16 cellular contexts compared by ENCODE assay signal in the genomic region with DNA sequence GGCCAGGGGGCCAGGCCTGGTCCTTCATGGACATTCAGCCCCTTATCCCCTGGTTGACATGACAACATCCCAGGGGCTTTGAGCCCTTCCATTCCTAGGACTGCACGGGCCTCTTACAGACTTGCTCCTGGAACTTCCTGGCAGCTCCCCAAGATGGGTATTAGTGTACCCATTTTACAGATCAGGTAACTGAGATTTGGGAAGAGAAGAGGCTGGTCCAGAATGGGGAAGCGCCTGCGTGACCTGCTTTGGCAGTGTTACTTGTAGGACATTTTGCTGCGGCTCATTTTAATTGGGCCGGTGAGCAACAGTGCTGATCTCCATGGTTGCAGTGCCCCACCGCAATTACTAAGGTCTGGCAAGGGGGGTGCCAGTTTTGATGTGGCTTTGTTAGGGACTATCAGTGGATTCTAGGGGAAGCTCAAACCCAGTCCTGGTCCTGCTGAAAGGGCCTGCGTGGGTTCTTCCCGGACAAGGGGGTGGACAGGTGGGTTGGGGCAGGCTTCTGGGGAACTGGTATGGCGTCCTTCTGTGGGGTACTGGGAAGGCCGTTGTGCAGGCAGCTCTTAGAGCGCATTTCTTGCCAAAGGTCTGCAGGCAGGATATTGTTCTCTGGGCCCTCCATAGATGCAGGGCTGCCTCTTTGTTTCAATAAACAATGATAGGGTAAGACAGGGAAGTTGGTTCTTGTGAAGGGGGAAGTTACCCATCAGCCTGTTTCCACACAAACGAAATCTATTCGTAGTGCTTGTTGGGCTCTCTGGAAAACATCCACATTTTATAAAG.
DNase-seq lines count a peak whose midpoint lies in the region; ATAC-seq, FAIRE-seq and TF ChIP-seq lines count a peak whose summit lies in the region.
"Had no signal": no experiment of that assay in that cellular context is flagged by ENCODE, and none has a peak within 500 bp of the region (broad histone marks: within the 10 kb centered on the region; RNA-seq: fewer than 3 reads in every experiment).

No MANE protein-coding gene starts in this region.

- H3K27me3 ChIP-seq in IMR-90 (ENCODE audit: control insufficient read depth, insufficient read depth, low read length) (no peaks in the 10 kb centered on the region), left lung (no peaks in the 10 kb centered on the region), skeletal muscle tissue (ENCODE audit: control insufficient read depth in 3 of 3, insufficient read depth in 3 of 3, low read length in 3 of 3) (no peaks in the 10 kb centered on the region), BE2C (no peaks in the 10 kb centered on the region), small intestine (ENCODE audit: control insufficient read depth in 2 of 2, insufficient read depth in 2 of 2, low read length in 2 of 2) (no peaks in the 10 kb centered on the region)

- H3K4me3 ChIP-seq in IMR-90 (ENCODE audit: insufficient read depth, low read depth, low read length) (no peak overlapping the region), left lung (no peak overlapping the region), skeletal muscle tissue (ENCODE audit: low read length in 3 of 3) (no peak overlapping the region), BE2C (ENCODE audit: low read depth, low read length) (no peak overlapping the region), small intestine (ENCODE audit: low read depth in 1 of 2, low read length in 2 of 2) (no peak overlapping the region)

- H3K9me3 ChIP-seq in IMR-90 (ENCODE audit: control insufficient read depth, insufficient read depth, low read length) = no peaks in the 10 kb centered on the region
- no peaks in the 10 kb centered on the region for H3K9me3 ChIP-seq in left lung
- H3K9me3 ChIP-seq in skeletal muscle tissue (ENCODE audit: control insufficient read depth in 3 of 3, low read length in 3 of 3) = no peaks in the 10 kb centered on the region
- H3K9me3 ChIP-seq in BE2C = no peaks in the 10 kb centered on the region
- H3K9me3 ChIP-seq in small intestine (ENCODE audit: control insufficient read depth, low read depth) = no peaks in the 10 kb centered on the region

- no peak overlapping the region for H3K23ac ChIP-seq in IMR-90 (ENCODE audit: low read depth, low read length)

- H3K27ac ChIP-seq in IMR-90 (ENCODE audit: insufficient read depth, low read length) (0 out of 2 replicates have a peak overlapping the region, but pooled peaks have one; percentile 8), left lung (peak overlapping the region; percentile 9 to 85), skeletal muscle tissue (ENCODE audit: low read depth, low read length) (peak overlapping the region; percentile 28), small intestine (ENCODE audit: low read depth in 1 of 2, low read length in 1 of 2) (peak overlapping the region in 1 of 2 donors; percentile 17)
- H3K27ac ChIP-seq: C4-2B had no signal

- no peak overlapping the region for H2AFZ ChIP-seq in IMR-90 (replicated peaks; ENCODE audit: low read length, poor library complexity)

- peaks cover 10% of the 10 kb centered on the region for H4K20me1 ChIP-seq in IMR-90 (ENCODE audit: insufficient read depth, low read length)

- no peak overlapping the region for H2BK5ac ChIP-seq in IMR-90 (ENCODE audit: low read depth, low read length, poor library complexity, severe bottlenecking)

- H3K9me3 Mint-ChIP-seq in activated B cell treated with CpG ODN at 0.5 μM for 24 hours = no peaks in the 10 kb centered on the region
- H3K9me3 Mint-ChIP-seq: T-helper 2 cell treated with Interferon-gamma antibody and Interleukin-4, amounts not matched to agents 5 μg/mL and 100 μg/mL, for 36 hours had no signal

- dilution Hi-C loops in IMR-90 (cut with HindIII; ENCODE audit: low sequenced_read_pairs, unreplicated experiment) = no loop called here

- peak overlapping the region; percentile 0 to 23; a peak in 1 of 4 replicates for H4K8ac ChIP-seq in IMR-90 (ENCODE audit: low read depth in 2 of 2, low read length in 2 of 2)

- H3K36me3 ChIP-seq in IMR-90 (ENCODE audit: control insufficient read depth, insufficient read depth, low read length) (peaks cover 30% of the 10 kb centered on the region), left lung (peaks cover 0 to 3% of the 10 kb centered on the region in 2 donors), skeletal muscle tissue (ENCODE audit: control insufficient read depth in 3 of 3, insufficient read depth in 3 of 3, low read length in 3 of 3) (peaks cover 0 to 1% (median 0%) of the 10 kb centered on the region in 3 donors), BE2C (no peaks in the 10 kb centered on the region), small intestine (ENCODE audit: control insufficient read depth in 2 of 2, insufficient read depth in 2 of 2, low read length in 2 of 2) (no peaks in the 10 kb centered on the region)

- peaks cover 34% of the 10 kb centered on the region for H3K4me1 Mint-ChIP-seq in activated B cell treated with CpG ODN at 0.5 μM for 24 hours

- no peak for TF ChIP-seq POLR2A in IMR-90 (IDR thresholded peaks at IDR 0.05; ENCODE audit: low read depth, low read length)

- peaks cover 26% of the 10 kb centered on the region for H3K36me3 Mint-ChIP-seq in activated B cell treated with CpG ODN at 0.5 μM for 24 hours (ENCODE audit: low read depth)
- H3K36me3 Mint-ChIP-seq: brain had no signal

- no peak overlapping the region for H3K14ac ChIP-seq in IMR-90 (replicated peaks; ENCODE audit: low read depth, low read length)

- DNase-seq in IMR-90 = no peak
- no peak for DNase-seq in activated B cell treated with CpG ODN at 0.5 μM for 24 hours
- DNase-seq in left lung = peak in 1 of 2 donors; percentile 37
- no peak for DNase-seq in BE2C
- DNase-seq in small intestine = no peak
- DNase-seq: activated gamma-delta T cell; NCI-H2227 treated with DMSO at 0.1 percent for 48 hours; stimulated activated CD4-positive, alpha-beta T cell treated with anti-CD3 and anti-CD28 coated beads, Interleukin-2, amount 100 ng/mL, for 48 hours; stimulated activated naive CD4-positive, alpha-beta T cell had no signal

- TF ChIP-seq CTCF in IMR-90 (conservative IDR thresholded peaks at IDR 0.05; ENCODE audit: low read depth, low read length) (no peak), activated B cell treated with CpG ODN at 0.5 μM for 24 hours (IDR thresholded peaks at IDR 0.05) (no peak), left lung (IDR thresholded peaks at IDR 0.05) (no peak), BE2C (IDR thresholded peaks at IDR 0.05; ENCODE audit: low read depth, low read length) (no peak)

- H3K4ac ChIP-seq in IMR-90 (ENCODE audit: low read depth, low read length) = peak overlapping the region; percentile 43; the same call in 1 of the 2 replicates

- CTCF ChIA-PET in IMR-90 (lab: Yijun Ruan, JAX) = no interaction called here
- CTCF ChIA-PET in activated B cell treated with CpG ODN at 0.5 μM for 24 hours (lab: Charles Lee) = no interaction called here

- H3K56ac ChIP-seq in IMR-90 (ENCODE audit: extremely low read depth, insufficient read depth, low read length) = no peak overlapping the region

- H3K4me2 ChIP-seq in IMR-90 (ENCODE audit: low read depth, low read length) = no peak overlapping the region

- H4K5ac ChIP-seq in IMR-90 (ENCODE audit: low read depth, low read length) = no peak overlapping the region; the same call in 1 of the 2 replicates

- no peak for TF ChIP-seq RAD21 in IMR-90 (IDR thresholded peaks at IDR 0.05; ENCODE audit: low read length)

- WGBS in IMR-90 (ENCODE audit: extremely low coverage in 2 of 2, insufficient read length in 1 of 2), 2 experiments = 93% methylated on average over 6 of the region's 13 CpGs; no CpG with 5 or more reads in 1 of the 2 experiments
- 76 to 94% (median 88%) methylated on average over 13 of the region's 13 CpGs for WGBS in small intestine, 3 donors

- H3K27me3 Mint-ChIP-seq in activated B cell treated with CpG ODN at 0.5 μM for 24 hours = no peaks in the 10 kb centered on the region
- H3K27me3 Mint-ChIP-seq: brain had no signal

- ATAC-seq in IMR-90 (ENCODE audit: low read depth) (no peak), activated B cell treated with CpG ODN at 0.5 μM for 24 hours (ENCODE audit: low read depth) (peak; percentile 37), left lung (peak; percentile 6), HG03280 (IDR thresholded peaks at IDR 0.05; ENCODE audit: unreplicated experiment) (no peak), HG02678 (IDR thresholded peaks at IDR 0.05; ENCODE audit: unreplicated experiment) (no peak)

- peaks cover 15% of the 10 kb centered on the region for H3K9me1 ChIP-seq in IMR-90 (ENCODE audit: insufficient read depth, low read length)

- peak overlapping the region; percentile 37 for H2AK5ac ChIP-seq in IMR-90 (ENCODE audit: low read depth, low read length)

- H3K4me3 Mint-ChIP-seq in activated B cell treated with CpG ODN at 0.5 μM for 24 hours = no peak overlapping the region
- H3K4me3 Mint-ChIP-seq: brain; T-helper 2 cell treated with Interferon-gamma antibody and Interleukin-4, amounts not matched to agents 5 μg/mL and 100 μg/mL, for 36 hours had no signal

- BruUV-seq in IMR-90 (replicated peaks; lab: Mats Ljungman, UMichigan) = no TSS peak

- no peak overlapping the region; the same call in 1 of the 2 replicates for H4K91ac ChIP-seq in IMR-90 (ENCODE audit: insufficient read depth, low read depth, low read length)

- H2AK9ac ChIP-seq in IMR-90 (replicated peaks; ENCODE audit: low read depth, low read length, poor library complexity) = no peak overlapping the region

- FAIRE-seq in small intestine (lab: Jason Lieb, UNC) = no peak
- FAIRE-seq: endometrium had no signal

- 0 out of 3 replicates have a peak overlapping the region, but pooled peaks have one; percentile 8 for H2BK15ac ChIP-seq in IMR-90 (ENCODE audit: low read depth, low read length)

- H3K9ac ChIP-seq in IMR-90 (ENCODE audit: low read depth, low read length) = no peak overlapping the region
- no peak overlapping the region for H3K9ac ChIP-seq in skeletal muscle tissue (ENCODE audit: low read depth in 1 of 3, low read length in 3 of 3)

- peak overlapping the region; percentile 69 for H3K27ac Mint-ChIP-seq in activated B cell treated with CpG ODN at 0.5 μM for 24 hours
- H3K27ac Mint-ChIP-seq: T-helper 2 cell treated with Interferon-gamma antibody and Interleukin-4, amounts not matched to agents 5 μg/mL and 100 μg/mL, for 36 hours had no signal

- in situ Hi-C loops in IMR-90 (cut with MboI; ENCODE audit: low sequenced_read_pairs) = no loop called here

- peaks cover 26% of the 10 kb centered on the region for H3K4me1 ChIP-seq in IMR-90 (ENCODE audit: control insufficient read depth, insufficient read depth, low read length)
- H3K4me1 ChIP-seq in left lung = peaks cover 0 to 69% of the 10 kb centered on the region in 2 donors
- peaks cover 17 to 42% (median 39%) of the 10 kb centered on the region in 3 donors for H3K4me1 ChIP-seq in skeletal muscle tissue (ENCODE audit: control insufficient read depth in 3 of 3, insufficient read depth in 3 of 3, low read length in 3 of 3)
- H3K4me1 ChIP-seq in BE2C = no peaks in the 10 kb centered on the region
- peaks cover 0 to 8% of the 10 kb centered on the region in 2 donors for H3K4me1 ChIP-seq in small intestine (ENCODE audit: control insufficient read depth in 2 of 2, insufficient read depth in 1 of 2, low read depth in 1 of 2, low read length in 1 of 2)

- H2BK120ac ChIP-seq in IMR-90 (ENCODE audit: low read depth, low read length) = no peak overlapping the region

- peak overlapping the region; percentile 23; the same call in 1 of the 2 replicates for H2BK20ac ChIP-seq in IMR-90 (ENCODE audit: low read depth, low read length)

- peaks cover 23 to 81% of the 10 kb centered on the region in 2 experiments for H3K79me1 ChIP-seq in IMR-90 (ENCODE audit: low read depth in 1 of 2, low read length in 2 of 2)

- H3K18ac ChIP-seq in IMR-90 (ENCODE audit: low read depth, low read length) = no peak overlapping the region; the same call in 1 of the 2 replicates

- POLR2A ChIA-PET in IMR-90 (lab: Charles Lee; ENCODE audit: unreplicated experiment) = no interaction called here
- POLR2A ChIA-PET in activated B cell treated with CpG ODN at 0.5 μM for 24 hours (lab: Charles Lee) = interaction anchor here (1.0 to 1.6 kb wide), 2 partner anchors 9 to 98 kb away, joined by 3 to 5 read pairs; no protein-coding TSS in a partner anchor

- intact Hi-C loops in IMR-90 (cut with micrococcal nuclease) (no loop called here), activated B cell treated with CpG ODN at 0.5 μM for 24 hours (cut with micrococcal nuclease) (no loop called here), left lung (cut with DNase I) (no loop called here)

Comparison
In these comparisons a context has a peak if more than half of its experiments do, and no peak if none do; other contexts are left out.
1. ATAC-seq: peak in activated B cell treated with CpG ODN at 0.5 μM for 24 hours (single experiment) and left lung (single experiment); none in IMR-90 (single experiment), HG03280 (single experiment) and HG02678 (single experiment).